1 cellular context compared by ENCODE assay signal in genomic region chr17:59829217-59830006, GRCh38.
TF ChIP-seq lines count a peak whose summit lies in the region.

No MANE protein-coding gene starts in this region.

TF ChIP-seq in HepG2, 621 proteins besides CTCF, POLR2A, EP300 and RAD21 (continued from another document and continues in another):
- TF ChIP-seq, protein P1, sequence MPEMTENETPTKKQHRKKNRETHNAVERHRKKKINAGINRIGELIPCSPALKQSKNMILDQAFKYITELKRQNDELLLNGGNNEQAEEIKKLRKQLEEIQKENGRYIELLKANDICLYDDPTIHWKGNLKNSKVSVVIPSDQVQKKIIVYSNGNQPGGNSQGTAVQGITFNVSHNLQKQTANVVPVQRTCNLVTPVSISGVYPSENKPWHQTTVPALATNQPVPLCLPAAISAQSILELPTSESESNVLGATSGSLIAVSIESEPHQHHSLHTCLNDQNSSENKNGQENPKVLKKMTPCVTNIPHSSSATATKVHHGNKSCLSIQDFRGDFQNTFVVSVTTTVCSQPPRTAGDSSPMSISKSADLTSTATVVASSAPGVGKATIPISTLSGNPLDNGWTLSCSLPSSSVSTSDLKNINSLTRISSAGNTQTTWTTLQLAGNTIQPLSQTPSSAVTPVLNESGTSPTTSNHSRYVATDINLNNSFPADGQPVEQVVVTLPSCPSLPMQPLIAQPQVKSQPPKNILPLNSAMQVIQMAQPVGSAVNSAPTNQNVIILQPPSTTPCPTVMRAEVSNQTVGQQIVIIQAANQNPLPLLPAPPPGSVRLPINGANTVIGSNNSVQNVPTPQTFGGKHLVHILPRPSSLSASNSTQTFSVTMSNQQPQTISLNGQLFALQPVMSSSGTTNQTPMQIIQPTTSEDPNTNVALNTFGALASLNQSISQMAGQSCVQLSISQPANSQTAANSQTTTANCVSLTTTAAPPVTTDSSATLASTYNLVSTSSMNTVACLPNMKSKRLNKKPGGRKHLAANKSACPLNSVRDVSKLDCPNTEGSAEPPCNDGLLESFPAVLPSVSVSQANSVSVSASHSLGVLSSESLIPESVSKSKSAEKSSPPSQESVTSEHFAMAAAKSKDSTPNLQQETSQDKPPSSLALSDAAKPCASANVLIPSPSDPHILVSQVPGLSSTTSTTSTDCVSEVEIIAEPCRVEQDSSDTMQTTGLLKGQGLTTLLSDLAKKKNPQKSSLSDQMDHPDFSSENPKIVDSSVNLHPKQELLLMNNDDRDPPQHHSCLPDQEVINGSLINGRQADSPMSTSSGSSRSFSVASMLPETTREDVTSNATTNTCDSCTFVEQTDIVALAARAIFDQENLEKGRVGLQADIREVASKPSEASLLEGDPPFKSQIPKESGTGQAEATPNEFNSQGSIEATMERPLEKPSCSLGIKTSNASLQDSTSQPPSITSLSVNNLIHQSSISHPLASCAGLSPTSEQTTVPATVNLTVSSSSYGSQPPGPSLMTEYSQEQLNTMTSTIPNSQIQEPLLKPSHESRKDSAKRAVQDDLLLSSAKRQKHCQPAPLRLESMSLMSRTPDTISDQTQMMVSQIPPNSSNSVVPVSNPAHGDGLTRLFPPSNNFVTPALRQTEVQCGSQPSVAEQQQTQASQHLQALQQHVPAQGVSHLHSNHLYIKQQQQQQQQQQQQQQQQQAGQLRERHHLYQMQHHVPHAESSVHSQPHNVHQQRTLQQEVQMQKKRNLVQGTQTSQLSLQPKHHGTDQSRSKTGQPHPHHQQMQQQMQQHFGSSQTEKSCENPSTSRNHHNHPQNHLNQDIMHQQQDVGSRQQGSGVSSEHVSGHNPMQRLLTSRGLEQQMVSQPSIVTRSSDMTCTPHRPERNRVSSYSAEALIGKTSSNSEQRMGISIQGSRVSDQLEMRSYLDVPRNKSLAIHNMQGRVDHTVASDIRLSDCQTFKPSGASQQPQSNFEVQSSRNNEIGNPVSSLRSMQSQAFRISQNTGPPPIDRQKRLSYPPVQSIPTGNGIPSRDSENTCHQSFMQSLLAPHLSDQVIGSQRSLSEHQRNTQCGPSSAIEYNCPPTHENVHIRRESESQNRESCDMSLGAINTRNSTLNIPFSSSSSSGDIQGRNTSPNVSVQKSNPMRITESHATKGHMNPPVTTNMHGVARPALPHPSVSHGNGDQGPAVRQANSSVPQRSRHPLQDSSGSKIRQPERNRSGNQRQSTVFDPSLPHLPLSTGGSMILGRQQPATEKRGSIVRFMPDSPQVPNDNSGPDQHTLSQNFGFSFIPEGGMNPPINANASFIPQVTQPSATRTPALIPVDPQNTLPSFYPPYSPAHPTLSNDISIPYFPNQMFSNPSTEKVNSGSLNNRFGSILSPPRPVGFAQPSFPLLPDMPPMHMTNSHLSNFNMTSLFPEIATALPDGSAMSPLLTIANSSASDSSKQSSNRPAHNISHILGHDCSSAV (CRISPR knock-in tag; IDR thresholded peaks at IDR 0.05; ENCODE audit: borderline replicate concordance) = no peak
- TF ChIP-seq CBX2 (IDR thresholded peaks at IDR 0.05; ENCODE audit: low read depth, low read length) = no peak
- no peak for TF ChIP-seq CBX2 (CRISPR knock-in tag; IDR thresholded peaks at IDR 0.05; ENCODE audit: low read depth)
- TF ChIP-seq, protein P2, sequence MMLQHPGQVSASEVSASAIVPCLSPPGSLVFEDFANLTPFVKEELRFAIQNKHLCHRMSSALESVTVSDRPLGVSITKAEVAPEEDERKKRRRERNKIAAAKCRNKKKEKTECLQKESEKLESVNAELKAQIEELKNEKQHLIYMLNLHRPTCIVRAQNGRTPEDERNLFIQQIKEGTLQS (CRISPR knock-in tag; IDR thresholded peaks at IDR 0.05) = 0 out of 2 replicates have a peak, but pooled peaks have one; percentile 42
- TF ChIP-seq ARNT2 (CRISPR knock-in tag; IDR thresholded peaks at IDR 0.05; ENCODE audit: low read depth) = no peak
- no peak for TF ChIP-seq ZNF780A (CRISPR knock-in tag; IDR thresholded peaks at IDR 0.05)
- TF ChIP-seq MNT (IDR thresholded peaks at IDR 0.05) = no peak
- TF ChIP-seq MAFG (CRISPR knock-in tag; IDR thresholded peaks at IDR 0.05) = no peak
- TF ChIP-seq, protein P3, sequence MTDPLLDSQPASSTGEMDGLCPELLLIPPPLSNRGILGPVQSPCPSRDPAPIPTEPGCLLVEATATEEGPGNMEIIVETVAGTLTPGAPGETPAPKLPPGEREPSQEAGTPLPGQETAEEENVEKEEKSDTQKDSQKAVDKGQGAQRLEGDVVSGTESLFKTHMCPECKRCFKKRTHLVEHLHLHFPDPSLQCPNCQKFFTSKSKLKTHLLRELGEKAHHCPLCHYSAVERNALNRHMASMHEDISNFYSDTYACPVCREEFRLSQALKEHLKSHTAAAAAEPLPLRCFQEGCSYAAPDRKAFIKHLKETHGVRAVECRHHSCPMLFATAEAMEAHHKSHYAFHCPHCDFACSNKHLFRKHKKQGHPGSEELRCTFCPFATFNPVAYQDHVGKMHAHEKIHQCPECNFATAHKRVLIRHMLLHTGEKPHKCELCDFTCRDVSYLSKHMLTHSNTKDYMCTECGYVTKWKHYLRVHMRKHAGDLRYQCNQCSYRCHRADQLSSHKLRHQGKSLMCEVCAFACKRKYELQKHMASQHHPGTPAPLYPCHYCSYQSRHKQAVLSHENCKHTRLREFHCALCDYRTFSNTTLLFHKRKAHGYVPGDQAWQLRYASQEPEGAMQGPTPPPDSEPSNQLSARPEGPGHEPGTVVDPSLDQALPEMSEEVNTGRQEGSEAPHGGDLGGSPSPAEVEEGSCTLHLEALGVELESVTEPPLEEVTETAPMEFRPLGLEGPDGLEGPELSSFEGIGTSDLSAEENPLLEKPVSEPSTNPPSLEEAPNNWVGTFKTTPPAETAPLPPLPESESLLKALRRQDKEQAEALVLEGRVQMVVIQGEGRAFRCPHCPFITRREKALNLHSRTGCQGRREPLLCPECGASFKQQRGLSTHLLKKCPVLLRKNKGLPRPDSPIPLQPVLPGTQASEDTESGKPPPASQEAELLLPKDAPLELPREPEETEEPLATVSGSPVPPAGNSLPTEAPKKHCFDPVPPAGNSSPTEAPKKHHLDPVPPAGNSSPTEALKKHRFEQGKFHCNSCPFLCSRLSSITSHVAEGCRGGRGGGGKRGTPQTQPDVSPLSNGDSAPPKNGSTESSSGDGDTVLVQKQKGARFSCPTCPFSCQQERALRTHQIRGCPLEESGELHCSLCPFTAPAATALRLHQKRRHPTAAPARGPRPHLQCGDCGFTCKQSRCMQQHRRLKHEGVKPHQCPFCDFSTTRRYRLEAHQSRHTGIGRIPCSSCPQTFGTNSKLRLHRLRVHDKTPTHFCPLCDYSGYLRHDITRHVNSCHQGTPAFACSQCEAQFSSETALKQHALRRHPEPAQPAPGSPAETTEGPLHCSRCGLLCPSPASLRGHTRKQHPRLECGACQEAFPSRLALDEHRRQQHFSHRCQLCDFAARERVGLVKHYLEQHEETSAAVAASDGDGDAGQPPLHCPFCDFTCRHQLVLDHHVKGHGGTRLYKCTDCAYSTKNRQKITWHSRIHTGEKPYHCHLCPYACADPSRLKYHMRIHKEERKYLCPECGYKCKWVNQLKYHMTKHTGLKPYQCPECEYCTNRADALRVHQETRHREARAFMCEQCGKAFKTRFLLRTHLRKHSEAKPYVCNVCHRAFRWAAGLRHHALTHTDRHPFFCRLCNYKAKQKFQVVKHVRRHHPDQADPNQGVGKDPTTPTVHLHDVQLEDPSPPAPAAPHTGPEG (CRISPR knock-in tag; IDR thresholded peaks at IDR 0.05) = no peak
- TF ChIP-seq RELA (CRISPR knock-in tag; IDR thresholded peaks at IDR 0.05) = no peak
- no peak for TF ChIP-seq ZNF451 (CRISPR knock-in tag; IDR thresholded peaks at IDR 0.05)
- no peak for TF ChIP-seq AKAP8 (CRISPR knock-in tag; IDR thresholded peaks at IDR 0.05)
- no peak for TF ChIP-seq ZZZ3 (CRISPR knock-in tag; IDR thresholded peaks at IDR 0.05; ENCODE audit: borderline replicate concordance)
- TF ChIP-seq ZNF678 (CRISPR knock-in tag; IDR thresholded peaks at IDR 0.05) = no peak
- TF ChIP-seq ZBTB39 (CRISPR knock-in tag; IDR thresholded peaks at IDR 0.05) = no peak
- no peak for TF ChIP-seq ZEB1 (IDR thresholded peaks at IDR 0.05; ENCODE audit: insufficient replicate concordance, low read depth)
- TF ChIP-seq, protein P4, sequence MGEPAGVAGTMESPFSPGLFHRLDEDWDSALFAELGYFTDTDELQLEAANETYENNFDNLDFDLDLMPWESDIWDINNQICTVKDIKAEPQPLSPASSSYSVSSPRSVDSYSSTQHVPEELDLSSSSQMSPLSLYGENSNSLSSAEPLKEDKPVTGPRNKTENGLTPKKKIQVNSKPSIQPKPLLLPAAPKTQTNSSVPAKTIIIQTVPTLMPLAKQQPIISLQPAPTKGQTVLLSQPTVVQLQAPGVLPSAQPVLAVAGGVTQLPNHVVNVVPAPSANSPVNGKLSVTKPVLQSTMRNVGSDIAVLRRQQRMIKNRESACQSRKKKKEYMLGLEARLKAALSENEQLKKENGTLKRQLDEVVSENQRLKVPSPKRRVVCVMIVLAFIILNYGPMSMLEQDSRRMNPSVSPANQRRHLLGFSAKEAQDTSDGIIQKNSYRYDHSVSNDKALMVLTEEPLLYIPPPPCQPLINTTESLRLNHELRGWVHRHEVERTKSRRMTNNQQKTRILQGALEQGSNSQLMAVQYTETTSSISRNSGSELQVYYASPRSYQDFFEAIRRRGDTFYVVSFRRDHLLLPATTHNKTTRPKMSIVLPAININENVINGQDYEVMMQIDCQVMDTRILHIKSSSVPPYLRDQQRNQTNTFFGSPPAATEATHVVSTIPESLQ (CRISPR knock-in tag; conservative IDR thresholded peaks at IDR 0.05) = no peak
- no peak for TF ChIP-seq ZNF543 (CRISPR knock-in tag; IDR thresholded peaks at IDR 0.05)
- no peak for TF ChIP-seq ZNF557 (CRISPR knock-in tag; IDR thresholded peaks at IDR 0.05)
- TF ChIP-seq NCOA2 (CRISPR knock-in tag; IDR thresholded peaks at IDR 0.05) = peak; percentile 69
- TF ChIP-seq ZNF558 (CRISPR knock-in tag; IDR thresholded peaks at IDR 0.05; ENCODE audit: borderline replicate concordance) = no peak
- TF ChIP-seq ZSCAN9 (CRISPR knock-in tag; IDR thresholded peaks at IDR 0.05; ENCODE audit: borderline replicate concordance) = no peak
- TF ChIP-seq NR3C1 (CRISPR knock-in tag; IDR thresholded peaks at IDR 0.05) = no peak
- 0 out of 2 replicates have a peak, but pooled peaks have one; percentile 32 for TF ChIP-seq KLF6 (CRISPR knock-in tag; IDR thresholded peaks at IDR 0.05)
- TF ChIP-seq PCBP1 (IDR thresholded peaks at IDR 0.05; ENCODE audit: borderline replicate concordance, low read depth, low read length) = no peak
- peak; percentile 61; the same call in 1 of the 2 replicates for TF ChIP-seq SRF (IDR thresholded peaks at IDR 0.05; ENCODE audit: low read depth, low read length)
- TF ChIP-seq ARID3A (IDR thresholded peaks at IDR 0.05; ENCODE audit: low read depth, low read length) = peak; percentile 91
- no peak for TF ChIP-seq ZNF180 (CRISPR knock-in tag; IDR thresholded peaks at IDR 0.05; ENCODE audit: borderline replicate concordance, low read depth)
- TF ChIP-seq FOXO1 (CRISPR knock-in tag; IDR thresholded peaks at IDR 0.05) = no peak
- no peak for TF ChIP-seq SYNCRIP (IDR thresholded peaks at IDR 0.05; ENCODE audit: insufficient read depth, low read depth, low read length)
- TF ChIP-seq ATF4 (CRISPR knock-in tag; IDR thresholded peaks at IDR 0.05) = peak in 1 of 2 experiments; percentile 86; a peak in 2 of 4 replicates
- no peak for TF ChIP-seq ZC3H13 (CRISPR knock-in tag; IDR thresholded peaks at IDR 0.05)
- peak; percentile 38; the same call in 1 of the 2 replicates for TF ChIP-seq SPEN (CRISPR knock-in tag; IDR thresholded peaks at IDR 0.05; ENCODE audit: low read depth)
- TF ChIP-seq, protein P5, sequence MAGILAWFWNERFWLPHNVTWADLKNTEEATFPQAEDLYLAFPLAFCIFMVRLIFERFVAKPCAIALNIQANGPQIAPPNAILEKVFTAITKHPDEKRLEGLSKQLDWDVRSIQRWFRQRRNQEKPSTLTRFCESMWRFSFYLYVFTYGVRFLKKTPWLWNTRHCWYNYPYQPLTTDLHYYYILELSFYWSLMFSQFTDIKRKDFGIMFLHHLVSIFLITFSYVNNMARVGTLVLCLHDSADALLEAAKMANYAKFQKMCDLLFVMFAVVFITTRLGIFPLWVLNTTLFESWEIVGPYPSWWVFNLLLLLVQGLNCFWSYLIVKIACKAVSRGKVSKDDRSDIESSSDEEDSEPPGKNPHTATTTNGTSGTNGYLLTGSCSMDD (CRISPR knock-in tag; IDR thresholded peaks at IDR 0.05) = no peak
